Comparison of ENCODE assay signal across 9 cellular contexts in the genomic region with DNA sequence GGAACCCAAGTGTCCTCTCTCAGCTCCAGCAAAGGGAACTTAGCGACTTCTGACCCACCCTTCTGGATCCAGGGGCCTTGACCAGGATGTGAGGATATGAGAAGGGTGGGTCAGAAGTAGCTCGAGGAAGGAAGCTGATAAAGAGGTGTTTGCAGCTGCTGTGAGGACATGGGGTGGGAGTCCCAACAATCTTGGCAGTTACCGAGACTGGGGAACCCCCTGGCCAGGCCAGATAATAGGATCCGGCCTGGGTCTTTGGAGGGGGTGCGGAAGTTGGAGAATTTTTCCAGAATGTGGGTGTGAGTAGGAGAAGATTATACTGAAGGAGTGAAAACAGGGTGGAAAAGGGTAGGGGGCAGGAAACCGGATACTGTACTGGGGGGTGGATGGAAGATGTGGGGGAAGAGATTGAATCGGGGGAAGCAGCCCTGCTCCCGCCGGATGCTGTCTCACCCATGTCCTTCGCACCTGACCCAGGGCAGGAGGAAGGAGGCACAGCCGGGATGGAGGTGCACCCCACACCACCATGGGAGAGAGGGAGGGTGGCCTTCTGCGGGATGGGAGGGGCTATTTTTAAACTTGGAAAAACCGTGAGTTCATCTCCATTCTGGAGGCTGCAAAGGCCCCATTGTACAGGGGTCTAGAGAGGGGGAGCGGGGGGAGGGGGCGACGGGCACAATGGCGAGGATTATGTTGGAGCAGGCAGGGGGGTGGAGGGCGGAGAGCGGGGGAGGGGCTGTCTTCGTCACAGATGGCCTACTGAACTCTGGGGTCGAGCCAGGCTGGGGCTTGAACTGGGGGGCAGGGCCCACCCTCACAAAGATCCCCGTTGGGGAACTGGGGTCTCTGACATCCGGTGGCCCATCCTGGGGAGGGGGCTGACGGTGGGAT. TPM values are rescaled to one million over a fixed set of nuclear protein-coding genes. Genes with fewer than 3 reads are reported as not detected.
A peak's percentile ranks its signal among the peaks of the same experiment; 100 is the strongest.
DNase-seq lines count a peak whose midpoint lies in the region; ATAC-seq, FAIRE-seq and TF ChIP-seq lines count a peak whose summit lies in the region.
"Had no signal": no experiment of that assay in that cellular context is flagged by ENCODE, and none has a peak within 500 bp of the region (broad histone marks: within the 10 kb centered on the region; RNA-seq: fewer than 3 reads in every experiment).

No MANE protein-coding gene starts in this region.

- TF ChIP-seq CTCF in HepG2 (CRISPR knock-in tag; IDR thresholded peaks at IDR 0.05) = no peak
- TF ChIP-seq CTCF in stomach (IDR thresholded peaks at IDR 0.05) = no peak

- H3K79me2 ChIP-seq in Karpas-422 (ENCODE audit: low read length) (no peaks in the 10 kb centered on the region), HepG2 (ENCODE audit: insufficient read depth, low read length) (no peaks in the 10 kb centered on the region)

- in situ Hi-C loops in HepG2 (cut with HindIII; ENCODE audit: extremely low pct_ligation_motif_present, low pct_unique_long_range_greater_than_20kb) = no loop called here

- no peaks in the 10 kb centered on the region for H3K9me3 ChIP-seq in Karpas-422 (ENCODE audit: low read length)
- no peaks in the 10 kb centered on the region for H3K9me3 ChIP-seq in HepG2 (ENCODE audit: low read length)
- no peaks in the 10 kb centered on the region for H3K9me3 ChIP-seq in stomach

- TF ChIP-seq POLR2A in HepG2 (IDR thresholded peaks at IDR 0.05; ENCODE audit: insufficient read depth in 1 of 2, low read depth in 2 of 2, low read length in 2 of 2) (no peak), stomach (IDR thresholded peaks at IDR 0.05) (no peak)

- DNase-seq in Karpas-422 (no peak), anterior cingulate cortex (lab: John Stamatoyannopoulos, UW) (peak in 39 of 58 donors; percentile 11 to 86 (median 61)), HepG2 (ENCODE audit: low spot score) (no peak), stomach (no peak), NCI-H446 (lab: John Stamatoyannopoulos, UW) (no peak), DMS114 treated with DMSO at 0.1 percent for 48 hours (lab: John Stamatoyannopoulos, UW; ENCODE audit: unreplicated experiment) (no peak)

- BruUV-seq in HepG2 (replicated peaks; lab: Mats Ljungman, UMichigan) = no TSS peak

- POLR2A ChIA-PET in HepG2 (lab: Yijun Ruan, JAX) = interaction anchor here (1.2 to 1.9 kb wide), 4 partner anchors 48 to 288 kb away, joined by 3 to 11 read pairs (median 5); no protein-coding TSS in a partner anchor

- H3K9me2 ChIP-seq in Karpas-422 (replicated peaks; ENCODE audit: insufficient read depth, low read length) = no peaks in the 10 kb centered on the region

- TF ChIP-seq EP300 in HepG2 (IDR thresholded peaks at IDR 0.05; ENCODE audit: low read depth in 2 of 2, low read length in 2 of 2) (no peak), HepG2 (CRISPR knock-in tag; IDR thresholded peaks at IDR 0.05; ENCODE audit: borderline replicate concordance) (no peak), stomach (IDR thresholded peaks at IDR 0.05) (no peak)

- H3K9ac ChIP-seq in Karpas-422 (ENCODE audit: low read length) = peak overlapping the region; percentile 78; the same call in 1 of the 2 replicates
- peak overlapping the region; percentile 70; the same call in 1 of the 2 replicates for H3K9ac ChIP-seq in HepG2 (ENCODE audit: insufficient read depth, low read depth, low read length)

- no peak overlapping the region for H3K27ac ChIP-seq in Karpas-422 (ENCODE audit: low read length)
- no peak overlapping the region for H3K27ac ChIP-seq in HepG2 (ENCODE audit: extremely low read length, insufficient read depth, low read length)
- peak overlapping the region; percentile 80 to 95 (median 91) for H3K27ac ChIP-seq in stomach

- no peaks in the 10 kb centered on the region for H3K36me3 ChIP-seq in Karpas-422 (ENCODE audit: insufficient read depth, low read length)
- H3K36me3 ChIP-seq in HepG2 (replicated peaks in 1 of 2; ENCODE audit: control insufficient read depth in 1 of 2, insufficient read depth in 2 of 2, low read length in 2 of 2) = no peaks in the 10 kb centered on the region
- no peaks in the 10 kb centered on the region for H3K36me3 ChIP-seq in stomach

- H2AFZ ChIP-seq in Karpas-422 (ENCODE audit: low read length) = no peak overlapping the region
- H2AFZ ChIP-seq in HepG2 (ENCODE audit: low read length) = no peak overlapping the region

- peaks cover 73% of the 10 kb centered on the region for H3K4me1 ChIP-seq in Karpas-422 (ENCODE audit: low read length)
- peaks cover 82% of the 10 kb centered on the region for H3K4me1 ChIP-seq in HepG2 (ENCODE audit: insufficient read depth, low read length)
- peaks cover 52 to 84% (median 74%) of the 10 kb centered on the region in 4 donors for H3K4me1 ChIP-seq in stomach

- H3K4me2 ChIP-seq in Karpas-422 (ENCODE audit: low read depth, low read length, poor library complexity, severe bottlenecking) = peak overlapping the region; percentile 85
- peak overlapping the region; percentile 96 for H3K4me2 ChIP-seq in HepG2 (ENCODE audit: low read depth, low read length)

- ATAC-seq in HepG2 (no peak), HG03571 (IDR thresholded peaks at IDR 0.05; ENCODE audit: unreplicated experiment) (no peak), HG02870 (IDR thresholded peaks at IDR 0.05; ENCODE audit: unreplicated experiment) (no peak)
- ATAC-seq: SK-N-SH treated with all-trans-retinoic acid at 6 μM for 48 hours had no signal

- 47% methylated on average over 21 of the region's 24 CpGs for WGBS in HepG2 (ENCODE audit: low lambda C conversion rate)
- WGBS in stomach, 5 donors = 39 to 45% (median 41%) methylated on average over 23 to 24 of the region's 24 CpGs

- H3K4me3 ChIP-seq in Karpas-422 (ENCODE audit: low read length) = peak overlapping the region; percentile 69; the same call in 1 of the 2 replicates
- H3K4me3 ChIP-seq in HepG2 (replicated peaks in 1 of 3; ENCODE audit: insufficient read depth in 1 of 3, low read depth in 2 of 3, low read length in 3 of 3) = peak overlapping the region; percentile 7 to 76 (median 53); a peak in 3 of 6 replicates
- peak overlapping the region; percentile 50 to 66 (median 52) for H3K4me3 ChIP-seq in stomach

- CTCF ChIA-PET in HepG2 (lab: Yijun Ruan, JAX; ENCODE audit: low intra/inter-chr PET ratio, low total read pairs) = no interaction called here

- intact Hi-C loops in HepG2 (cut with micrococcal nuclease; ENCODE audit: unreplicated experiment) (loop anchor here (2.0 to 10.0 kb wide), 2 partner anchors 15 to 115 kb away; partner anchors contain the start of genes CBL and RNF26), stomach (cut with DNase I; ENCODE audit: low total_unique reads) (no loop called here)

- FAIRE-seq in HepG2 (lab: Jason Lieb, UNC) = no peak

- no peak for TF ChIP-seq RAD21 in HepG2 (CRISPR knock-in tag; IDR thresholded peaks at IDR 0.05)

- H4K20me1 ChIP-seq in Karpas-422 (ENCODE audit: insufficient read depth, low read depth, low read length) = no peaks in the 10 kb centered on the region
- no peaks in the 10 kb centered on the region for H4K20me1 ChIP-seq in HepG2 (ENCODE audit: insufficient read depth, low read length)

- H3K27me3 ChIP-seq in Karpas-422 (ENCODE audit: low read length) (no peaks in the 10 kb centered on the region), HepG2 (ENCODE audit: control insufficient read depth in 1 of 2, insufficient read depth in 2 of 2, low read length in 2 of 2) (peaks cover 0 to 9% of the 10 kb centered on the region in 2 experiments; a peak in 2 of 5 replicates), stomach (peaks cover 0 to 64% (median 42%) of the 10 kb centered on the region in 3 donors)

RNA-seq across cellular contexts. Expression of gene MCAM, which starts 3.0 kb away (rescaled TPM):
- 2.0 and 2.1 TPM in 2 replicates for total RNA-seq in Karpas-422 (2014; rRNA removed; shearing (Covaris generic); ENCODE audit: low replicate concordance)
- total RNA-seq in HepG2 (2016; rRNA removed; fragmentation: Illumina TruSeq; extraction: Trizol) (5.9 and 15.2 TPM in 2 replicates), stomach (100 to 1,000 TPM in 3 of 5 donors, 10 to 100 TPM in 2; 49.6 to 379 (median 111) TPM)
- total RNA-seq in HepG2 (2016; cell fraction: cytosol; rRNA removed; fragmentation: Illumina TruSeq; extraction: Trizol; ENCODE audit: low read depth) = 0.97 and 1.4 TPM in 2 replicates
- total RNA-seq in HepG2 (2016; cell fraction: insoluble cytoplasmic fraction; rRNA removed; fragmentation: Illumina TruSeq; extraction: Trizol) = 5.2 and 13.8 TPM in 2 replicates
- total RNA-seq in HepG2 (2016; cell fraction: membrane; rRNA removed; fragmentation: Illumina TruSeq; extraction: Trizol) = 2.5 and 3.3 TPM in 2 replicates
- total RNA-seq in HepG2 (2016; cell fraction: nucleus; rRNA removed; fragmentation: Illumina TruSeq; extraction: Trizol) = 13.7 and 14.4 TPM in 2 replicates
- polyA plus RNA-seq in HepG2 (2011; rRNA removed) (12.1 and 18.6 TPM in 2 replicates), stomach (10 to 100 TPM in 2 of 3 donors, 1 to 10 TPM in 1; 7.3 to 54.8 (median 16.0) TPM)
- 33.4 and 50.2 TPM in 2 replicates for polyA plus RNA-seq in HepG2 (2011; cell fraction: cytosol; rRNA removed)
- polyA plus RNA-seq in HepG2 (2011; cell fraction: nucleus; rRNA removed) = 24.8 and 27.5 TPM in 2 replicates
- 4.0 and 15.6 TPM in 2 replicates for polyA plus RNA-seq in HepG2 (2012)
- polyA plus RNA-seq in HepG2 (2016; cell fraction: cytosol; fragmentation: Illumina TruSeq; extraction: Trizol; ENCODE audit: low read depth) = 0.68 and 0.83 TPM in 2 replicates
- polyA plus RNA-seq in HepG2 (2016; cell fraction: insoluble cytoplasmic fraction; fragmentation: Illumina TruSeq; extraction: Trizol; ENCODE audit: low read depth) = 3.9 and 5.4 TPM in 2 replicates
- polyA plus RNA-seq in HepG2 (2016; cell fraction: membrane; fragmentation: Illumina TruSeq; extraction: Trizol; ENCODE audit: low read depth) = 1.1 and 2.3 TPM in 2 replicates
- 18.8 and 20.4 TPM in 2 replicates for polyA plus RNA-seq in HepG2 (2016; cell fraction: nucleus; fragmentation: Illumina TruSeq; extraction: Trizol; ENCODE audit: insufficient read depth, low read depth)
- 29.9 and 104 TPM in 2 replicates for polyA minus RNA-seq in HepG2 (2011; rRNA and poly(A)+ RNA removed; ENCODE audit: low replicate concordance)
- polyA minus RNA-seq in HepG2 (2011; cell fraction: cytosol; rRNA and poly(A)+ RNA removed) = 14.3 and 15.4 TPM in 2 replicates
- polyA minus RNA-seq in HepG2 (2011; cell fraction: nucleus; rRNA and poly(A)+ RNA removed) = 13.8 and 15.8 TPM in 2 replicates

RNA-seq across cellular contexts. Expression of gene RNF26, which starts 14.4 kb away (rescaled TPM):
- 3.9 and 8.8 TPM in 2 replicates for total RNA-seq in Karpas-422 (2014; rRNA removed; shearing (Covaris generic); ENCODE audit: low replicate concordance)
- 11.9 and 20.8 TPM in 2 replicates for total RNA-seq in HepG2 (2016; rRNA removed; fragmentation: Illumina TruSeq; extraction: Trizol)
- total RNA-seq in HepG2 (2016; cell fraction: cytosol; rRNA removed; fragmentation: Illumina TruSeq; extraction: Trizol; ENCODE audit: low read depth) = 5.1 and 5.5 TPM in 2 replicates
- 11.0 and 17.9 TPM in 2 replicates for total RNA-seq in HepG2 (2016; cell fraction: insoluble cytoplasmic fraction; rRNA removed; fragmentation: Illumina TruSeq; extraction: Trizol)
- 25.7 and 27.9 TPM in 2 replicates for total RNA-seq in HepG2 (2016; cell fraction: membrane; rRNA removed; fragmentation: Illumina TruSeq; extraction: Trizol)
- total RNA-seq in HepG2 (2016; cell fraction: nucleus; rRNA removed; fragmentation: Illumina TruSeq; extraction: Trizol) = 16.9 and 17.9 TPM in 2 replicates
- polyA plus RNA-seq in HepG2 (2011; rRNA removed) = 26.3 and 28.8 TPM in 2 replicates
- 33.9 and 41.8 TPM in 2 replicates for polyA plus RNA-seq in HepG2 (2011; cell fraction: cytosol; rRNA removed)
- 21.0 and 21.5 TPM in 2 replicates for polyA plus RNA-seq in HepG2 (2011; cell fraction: nucleus; rRNA removed)
- polyA plus RNA-seq in HepG2 (2012) = 29.6 and 32.1 TPM in 2 replicates
- polyA plus RNA-seq in HepG2 (2016; cell fraction: cytosol; fragmentation: Illumina TruSeq; extraction: Trizol; ENCODE audit: low read depth) = 16.4 and 19.4 TPM in 2 replicates
- 51.2 and 62.2 TPM in 2 replicates for polyA plus RNA-seq in HepG2 (2016; cell fraction: insoluble cytoplasmic fraction; fragmentation: Illumina TruSeq; extraction: Trizol; ENCODE audit: low read depth)
- 61.9 and 66.3 TPM in 2 replicates for polyA plus RNA-seq in HepG2 (2016; cell fraction: membrane; fragmentation: Illumina TruSeq; extraction: Trizol; ENCODE audit: low read depth)
- 50.4 and 51.8 TPM in 2 replicates for polyA plus RNA-seq in HepG2 (2016; cell fraction: nucleus; fragmentation: Illumina TruSeq; extraction: Trizol; ENCODE audit: insufficient read depth, low read depth)
- polyA minus RNA-seq in HepG2 (2011; rRNA and poly(A)+ RNA removed; ENCODE audit: low replicate concordance) = 92.7 and 163 TPM in 2 replicates
- 34.6 and 35.6 TPM in 2 replicates for polyA minus RNA-seq in HepG2 (2011; cell fraction: cytosol; rRNA and poly(A)+ RNA removed)
- polyA minus RNA-seq in HepG2 (2011; cell fraction: nucleus; rRNA and poly(A)+ RNA removed) = 16.9 and 21.8 TPM in 2 replicates
- total RNA-seq in stomach = 10 to 100 TPM in 2 of 5 donors, 1 to 10 TPM in 2, not detected in 1; 1.3 to 45.8 (median 11.7) TPM
- polyA plus RNA-seq in stomach = 10 to 100 TPM in 2 of 3 donors, 1 to 10 TPM in 1; 7.0 to 14.8 (median 10.3) TPM

RNA-seq across cellular contexts. Expression of gene C1QTNF5, which starts 20.7 kb away (rescaled TPM):
- total RNA-seq in Karpas-422 (2014; rRNA removed; shearing (Covaris generic); ENCODE audit: low replicate concordance) = not detected in 2 replicates
- total RNA-seq in HepG2 (2016; rRNA removed; fragmentation: Illumina TruSeq; extraction: Trizol) = 0.77 and 1.2 TPM in 2 replicates
- total RNA-seq in HepG2 (2016; cell fraction: cytosol; rRNA removed; fragmentation: Illumina TruSeq; extraction: Trizol; ENCODE audit: low read depth) = 0.26 and 0.40 TPM in 2 replicates
- total RNA-seq in HepG2 (2016; cell fraction: insoluble cytoplasmic fraction; rRNA removed; fragmentation: Illumina TruSeq; extraction: Trizol) = 0.76 and 0.78 TPM in 2 replicates
- total RNA-seq in HepG2 (2016; cell fraction: membrane; rRNA removed; fragmentation: Illumina TruSeq; extraction: Trizol) = 0.28 and 0.45 TPM in 2 replicates
- 0.47 and 0.91 TPM in 2 replicates for total RNA-seq in HepG2 (2016; cell fraction: nucleus; rRNA removed; fragmentation: Illumina TruSeq; extraction: Trizol)
- polyA plus RNA-seq in HepG2 (2011; rRNA removed) = 0.86 TPM in 2 replicates
- 0.91 and 1.1 TPM in 2 replicates for polyA plus RNA-seq in HepG2 (2011; cell fraction: cytosol; rRNA removed)
- polyA plus RNA-seq in HepG2 (2011; cell fraction: nucleus; rRNA removed) = 0.96 and 1.1 TPM in 2 replicates
- 0.19 and 0.53 TPM in 2 replicates for polyA plus RNA-seq in HepG2 (2012)
- 0.25 and 0.45 TPM in 2 replicates for polyA plus RNA-seq in HepG2 (2016; cell fraction: cytosol; fragmentation: Illumina TruSeq; extraction: Trizol; ENCODE audit: low read depth)
- 0.39 and 0.53 TPM in 2 replicates for polyA plus RNA-seq in HepG2 (2016; cell fraction: insoluble cytoplasmic fraction; fragmentation: Illumina TruSeq; extraction: Trizol; ENCODE audit: low read depth)
- 0.16 and 0.49 TPM in 2 replicates for polyA plus RNA-seq in HepG2 (2016; cell fraction: membrane; fragmentation: Illumina TruSeq; extraction: Trizol; ENCODE audit: low read depth)
- 1.1 and 1.6 TPM in 2 replicates for polyA plus RNA-seq in HepG2 (2016; cell fraction: nucleus; fragmentation: Illumina TruSeq; extraction: Trizol; ENCODE audit: insufficient read depth, low read depth)
- 0.94 TPM in 1 of 2 replicates, not detected in the other for polyA minus RNA-seq in HepG2 (2011; rRNA and poly(A)+ RNA removed; ENCODE audit: low replicate concordance)
- not detected in 2 replicates for polyA minus RNA-seq in HepG2 (2011; cell fraction: cytosol; rRNA and poly(A)+ RNA removed)
- polyA minus RNA-seq in HepG2 (2011; cell fraction: nucleus; rRNA and poly(A)+ RNA removed) = not detected in 2 replicates
- total RNA-seq in stomach = 100 to 1,000 TPM in 1 of 5 donors, 10 to 100 TPM in 4; 11.4 to 169 (median 17.4) TPM
- 10 to 100 TPM; 12.7 to 30.3 (median 20.6) TPM for polyA plus RNA-seq in stomach

RNA-seq across cellular contexts. Expression of gene MFRP, which starts 26.6 kb away (rescaled TPM):
- not detected in 2 replicates for total RNA-seq in Karpas-422 (2014; rRNA removed; shearing (Covaris generic); ENCODE audit: low replicate concordance)
- total RNA-seq in HepG2 (2016; rRNA removed; fragmentation: Illumina TruSeq; extraction: Trizol) (not detected in 2 replicates), stomach (not detected)
- not detected in 2 replicates for total RNA-seq in HepG2 (2016; cell fraction: cytosol; rRNA removed; fragmentation: Illumina TruSeq; extraction: Trizol; ENCODE audit: low read depth)
- total RNA-seq in HepG2 (2016; cell fraction: insoluble cytoplasmic fraction; rRNA removed; fragmentation: Illumina TruSeq; extraction: Trizol) = not detected in 2 replicates
- not detected in 2 replicates for total RNA-seq in HepG2 (2016; cell fraction: membrane; rRNA removed; fragmentation: Illumina TruSeq; extraction: Trizol)
- not detected in 2 replicates for total RNA-seq in HepG2 (2016; cell fraction: nucleus; rRNA removed; fragmentation: Illumina TruSeq; extraction: Trizol)
- polyA plus RNA-seq in HepG2 (2011; rRNA removed) (not detected in 2 replicates), stomach (not detected)
- polyA plus RNA-seq in HepG2 (2011; cell fraction: cytosol; rRNA removed) = not detected in 2 replicates
- not detected in 2 replicates for polyA plus RNA-seq in HepG2 (2011; cell fraction: nucleus; rRNA removed)
- polyA plus RNA-seq in HepG2 (2012) = not detected in 2 replicates
- not detected in 2 replicates for polyA plus RNA-seq in HepG2 (2016; cell fraction: cytosol; fragmentation: Illumina TruSeq; extraction: Trizol; ENCODE audit: low read depth)
- polyA plus RNA-seq in HepG2 (2016; cell fraction: insoluble cytoplasmic fraction; fragmentation: Illumina TruSeq; extraction: Trizol; ENCODE audit: low read depth) = not detected in 2 replicates
- polyA plus RNA-seq in HepG2 (2016; cell fraction: membrane; fragmentation: Illumina TruSeq; extraction: Trizol; ENCODE audit: low read depth) = not detected in 2 replicates
- not detected in 2 replicates for polyA plus RNA-seq in HepG2 (2016; cell fraction: nucleus; fragmentation: Illumina TruSeq; extraction: Trizol; ENCODE audit: insufficient read depth, low read depth)
- polyA minus RNA-seq in HepG2 (2011; rRNA and poly(A)+ RNA removed; ENCODE audit: low replicate concordance) = not detected in 2 replicates
- polyA minus RNA-seq in HepG2 (2011; cell fraction: cytosol; rRNA and poly(A)+ RNA removed) = not detected in 2 replicates
- not detected in 2 replicates for polyA minus RNA-seq in HepG2 (2011; cell fraction: nucleus; rRNA and poly(A)+ RNA removed)

Comparison
In these comparisons a context has a peak if more than half of its experiments do, and no peak if none do; other contexts are left out.
1. DNase-seq: peak in anterior cingulate cortex (39 of 58); none in Karpas-422 (single experiment), HepG2 (single experiment), stomach (single experiment), NCI-H446 (0 of 2) and DMS114 treated with DMSO at 0.1 percent for 48 hours (single experiment).
2. H3K27ac ChIP-seq: peak in stomach (5 of 5); none in Karpas-422 (single experiment) and HepG2 (single experiment).
3. Peak in every context shown above with its lines, with median percentiles within 50 percentile points of each other: H3K4me3 ChIP-seq.